Comparison of ENCODE assay signal across 36 cellular contexts in genomic region chr12:130768120-130768519, GRCh38. TPM values are rescaled to one million over a fixed set of nuclear protein-coding genes. Genes with fewer than 3 reads are reported as not detected.
A peak's percentile ranks its signal among the peaks of the same experiment; 100 is the strongest.
DNase-seq lines count a peak whose midpoint lies in the region; ATAC-seq and TF ChIP-seq lines count a peak whose summit lies in the region.
"Had no signal": no experiment of that assay in that cellular context is flagged by ENCODE, and none has a peak within 500 bp of the region (broad histone marks: within the 10 kb centered on the region; RNA-seq: fewer than 3 reads in every experiment).

No MANE protein-coding gene starts in this region.

- no peak overlapping the region for H3K4me2 ChIP-seq in OCI-LY7 (ENCODE audit: low read length)

- no peak for TF ChIP-seq CTCF in RWPE2 (IDR thresholded peaks at IDR 0.05; ENCODE audit: poor library complexity, severe bottlenecking)
- no peak for TF ChIP-seq CTCF in OCI-LY7 (conservative IDR thresholded peaks at IDR 0.05; ENCODE audit: low read length)

- intact Hi-C loops in OCI-LY7 (cut with micrococcal nuclease; ENCODE audit: unreplicated experiment): no loop called here

- H3K27ac ChIP-seq in RWPE2 (ENCODE audit: poor library complexity, severe bottlenecking) (no peak overlapping the region), OCI-LY7 (ENCODE audit: low read depth, low read length, poor library complexity, severe bottlenecking) (no peak overlapping the region)
- H3K27ac ChIP-seq: left lung, Peyer's patch, sigmoid colon, SJCRH30, upper lobe of left lung, WERI-Rb-1 had no signal

- H3K79me2 ChIP-seq in OCI-LY7 (ENCODE audit: insufficient read depth, low read depth, low read length): no peaks in the 10 kb centered on the region

- H3K9me3 Mint-ChIP-seq in activated CD8-positive, alpha-beta memory T cell treated with anti-CD3 and anti-CD28 coated beads, Interleukin-2, amount 10 ng/mL, durations not matched to agents 7 days and 5 days (ENCODE audit: low read depth): no peaks in the 10 kb centered on the region
- H3K9me3 Mint-ChIP-seq: activated CD4-positive, alpha-beta T cell treated with anti-CD3 and anti-CD28 coated beads, Interleukin-2, amount 10 ng/mL, durations not matched to agents 24 days and 14 days; activated naive CD8-positive, alpha-beta T cell treated with anti-CD3 and anti-CD28 coated beads, Interleukin-2, amount 50 U/mL, for 24 hours; effector memory CD8-positive, alpha-beta T cell; nephron progenitor cell had no signal

- H3K27me3 Mint-ChIP-seq in activated CD8-positive, alpha-beta memory T cell treated with anti-CD3 and anti-CD28 coated beads, Interleukin-2, amount 10 ng/mL, durations not matched to agents 7 days and 5 days: peaks cover 26% of the 10 kb centered on the region

- peak; percentile 73 for ATAC-seq in activated CD8-positive, alpha-beta memory T cell treated with anti-CD3 and anti-CD28 coated beads, Interleukin-2, amount 10 ng/mL, durations not matched to agents 7 days and 5 days
- ATAC-seq in GM18868 (IDR thresholded peaks at IDR 0.05; ENCODE audit: unreplicated experiment) (peak; percentile 42), RWPE2 (ENCODE audit: low read depth) (peak; percentile 94), esophagus mucosa (peak; percentile 66)
- ATAC-seq: activated naive CD8-positive, alpha-beta T cell treated with anti-CD3 and anti-CD28 coated beads, Interleukin-2, amount 50 U/mL, for 24 hours; effector memory CD8-positive, alpha-beta T cell; left lung had no signal

- H3K9me2 ChIP-seq in OCI-LY7 (ENCODE audit: insufficient read depth, low read length): no peaks in the 10 kb centered on the region

- no peaks in the 10 kb centered on the region for H3K27me3 ChIP-seq in RWPE2 (ENCODE audit: insufficient read depth, poor library complexity, severe bottlenecking)
- H3K27me3 ChIP-seq in MG63: no peaks in the 10 kb centered on the region
- H3K27me3 ChIP-seq: Peyer's patch, SJCRH30, upper lobe of left lung had no signal

- BruUV-seq in OCI-LY7 (replicated peaks; lab: Mats Ljungman, UMichigan): no TSS peak

- H3K4me1 Mint-ChIP-seq in activated CD8-positive, alpha-beta memory T cell treated with anti-CD3 and anti-CD28 coated beads, Interleukin-2, amount 10 ng/mL, durations not matched to agents 7 days and 5 days: peaks cover 6% of the 10 kb centered on the region
- H3K4me1 Mint-ChIP-seq: activated CD4-positive, alpha-beta T cell treated with anti-CD3 and anti-CD28 coated beads, Interleukin-2, amount 10 ng/mL, durations not matched to agents 24 days and 14 days; activated naive CD8-positive, alpha-beta T cell treated with anti-CD3 and anti-CD28 coated beads, Interleukin-2, amount 50 U/mL, for 24 hours; CD4-positive, CD25-positive, alpha-beta regulatory T cell; nephron progenitor cell had no signal

- H3K4me3 ChIP-seq in RWPE2 (ENCODE audit: severe bottlenecking) (no peak overlapping the region), OCI-LY7 (ENCODE audit: low read depth, low read length, poor library complexity, severe bottlenecking) (no peak overlapping the region), MG63 (no peak overlapping the region)
- H3K4me3 ChIP-seq: left lung, Peyer's patch, sigmoid colon, SJCRH30, upper lobe of left lung had no signal

- peak; percentile 61 for DNase-seq in activated CD8-positive, alpha-beta memory T cell treated with anti-CD3 and anti-CD28 coated beads, Interleukin-2, amount 10 ng/mL, durations not matched to agents 7 days and 5 days
- no peak for DNase-seq in activated CD8-positive, alpha-beta memory T cell treated with anti-CD3 and anti-CD28 coated beads, Interleukin-2, amount 50 U/mL, for 48 hours
- no peak for DNase-seq in RWPE2 (ENCODE audit: low spot score)
- no peak for DNase-seq in OCI-LY7 (ENCODE audit: low spot score)
- no peak for DNase-seq in MG63
- no peak for DNase-seq in NK-92 treated with Interleukin-12 subunit alpha and Interleukin-12 subunit beta, amount 100 ng/mL, for 24 hours (lab: John Stamatoyannopoulos, UW)
- DNase-seq: activated CD4-positive, alpha-beta T cell treated with anti-CD3 and anti-CD28 coated beads, Interleukin-2, amount 10 ng/mL, durations not matched to agents 24 days and 14 days; activated gamma-delta T cell; activated naive CD8-positive, alpha-beta T cell treated with anti-CD3 and anti-CD28 coated beads, Interleukin-2, amount 50 U/mL, for 24 hours; CD4-positive, CD25-positive, alpha-beta regulatory T cell; central memory CD4-positive, alpha-beta T cell; cortex of kidney; effector memory CD8-positive, alpha-beta T cell; KG1; left lung; mesenchymal stem cell; NCI-H1417 treated with DMSO at 0.1 percent for 48 hours; NCI-H2029 treated with DMSO at 0.1 percent for 48 hours; NCI-H2227 treated with DMSO at 0.1 percent for 48 hours; NCI-H526 treated with DMSO at 0.1 percent for 48 hours; nephron progenitor cell; Peyer's patch; SJCRH30; stimulated activated CD4-positive, alpha-beta T cell treated with anti-CD3 and anti-CD28 coated beads, Interleukin-12 subunit alpha, Interleukin-12 subunit beta, amount 100 ng/mL, for 4 hours; stimulated activated CD4-positive, alpha-beta T cell treated with anti-CD3 and anti-CD28 coated beads, Interleukin-2, amount 100 ng/mL, for 48 hours; substantia nigra; SW 1271; T-helper 9 cell; upper lobe of left lung; WERI-Rb-1 had no signal

- no peaks in the 10 kb centered on the region for H3K9me3 ChIP-seq in RWPE2 (ENCODE audit: severe bottlenecking)
- peaks cover 6% of the 10 kb centered on the region for H3K9me3 ChIP-seq in OCI-LY7 (ENCODE audit: low read length)
- H3K9me3 ChIP-seq in MG63: peaks cover 4% of the 10 kb centered on the region; the same call in 1 of the 2 replicates
- H3K9me3 ChIP-seq: Peyer's patch, sigmoid colon, SJCRH30, upper lobe of left lung had no signal

- CTCF ChIA-PET in activated CD8-positive, alpha-beta memory T cell treated with anti-CD3 and anti-CD28 coated beads, Interleukin-2, amount 10 ng/mL, durations not matched to agents 7 days and 5 days (lab: Charles Lee): interaction anchor here (0.6 kb wide), 1 partner anchor 50 kb away, joined by 5 read pairs; no protein-coding TSS in a partner anchor
- CTCF ChIA-PET in OCI-LY7 (lab: Charles Lee; ENCODE audit: unreplicated experiment): no interaction called here

- H2AFZ ChIP-seq in OCI-LY7 (ENCODE audit: low read length): no peak overlapping the region

- H3K27ac Mint-ChIP-seq in activated CD8-positive, alpha-beta memory T cell treated with anti-CD3 and anti-CD28 coated beads, Interleukin-2, amount 10 ng/mL, durations not matched to agents 7 days and 5 days: no peak overlapping the region
- H3K27ac Mint-ChIP-seq: activated CD4-positive, alpha-beta T cell treated with anti-CD3 and anti-CD28 coated beads, Interleukin-2, amount 10 ng/mL, durations not matched to agents 24 days and 14 days; activated naive CD8-positive, alpha-beta T cell treated with anti-CD3 and anti-CD28 coated beads, Interleukin-2, amount 50 U/mL, for 24 hours; CD4-positive, CD25-positive, alpha-beta regulatory T cell; effector memory CD8-positive, alpha-beta T cell; nephron progenitor cell had no signal

- no peaks in the 10 kb centered on the region for H3K36me3 Mint-ChIP-seq in activated CD8-positive, alpha-beta memory T cell treated with anti-CD3 and anti-CD28 coated beads, Interleukin-2, amount 10 ng/mL, durations not matched to agents 7 days and 5 days
- H3K36me3 Mint-ChIP-seq: CD4-positive, CD25-positive, alpha-beta regulatory T cell had no signal

- H3K4me1 ChIP-seq in RWPE2 (ENCODE audit: insufficient read depth, poor library complexity, severe bottlenecking) (peaks cover 9% of the 10 kb centered on the region), OCI-LY7 (ENCODE audit: insufficient read depth, low read length, poor library complexity, severe bottlenecking) (no peaks in the 10 kb centered on the region)
- H3K4me1 ChIP-seq: left lung, Peyer's patch, sigmoid colon, SJCRH30, upper lobe of left lung had no signal

- POLR2A ChIA-PET in OCI-LY7 (lab: Charles Lee): no interaction called here

- H3K4me3 Mint-ChIP-seq in activated CD8-positive, alpha-beta memory T cell treated with anti-CD3 and anti-CD28 coated beads, Interleukin-2, amount 10 ng/mL, durations not matched to agents 7 days and 5 days: no peak overlapping the region
- H3K4me3 Mint-ChIP-seq: activated CD4-positive, alpha-beta T cell treated with anti-CD3 and anti-CD28 coated beads, Interleukin-2, amount 10 ng/mL, durations not matched to agents 24 days and 14 days; activated naive CD8-positive, alpha-beta T cell treated with anti-CD3 and anti-CD28 coated beads, Interleukin-2, amount 50 U/mL, for 24 hours; CD4-positive, CD25-positive, alpha-beta regulatory T cell; effector memory CD8-positive, alpha-beta T cell; nephron progenitor cell had no signal

- H3K36me3 ChIP-seq in RWPE2 (ENCODE audit: low read depth) (no peaks in the 10 kb centered on the region), OCI-LY7 (ENCODE audit: insufficient read depth, low read length) (no peaks in the 10 kb centered on the region), MG63 (no peaks in the 10 kb centered on the region)
- H3K36me3 ChIP-seq: left lung, Peyer's patch, sigmoid colon, SJCRH30, upper lobe of left lung, WERI-Rb-1 had no signal

- no peaks in the 10 kb centered on the region for H4K20me1 ChIP-seq in OCI-LY7 (ENCODE audit: insufficient read depth, low read length)

RNA-seq across cellular contexts. Expression of gene RIMBP2, which starts 52.0 kb away (rescaled TPM):
- not detected for total RNA-seq in activated CD8-positive, alpha-beta memory T cell treated with anti-CD3 and anti-CD28 coated beads, Interleukin-2, amount 10 ng/mL, durations not matched to agents 7 days and 5 days
- total RNA-seq in esophagus mucosa (2.3 TPM), OCI-LY7 (2022) (not detected in 2 replicates)
- total RNA-seq in OCI-LY7 (2014; rRNA removed; shearing (Covaris generic)): not detected in 2 replicates
- total RNA-seq in MG63 (2014; rRNA removed; shearing (Covaris generic); ENCODE audit: low replicate concordance): 0.76 TPM in 1 of 2 replicates, not detected in the other
- total RNA-seq: activated CD4-positive, alpha-beta T cell treated with anti-CD3 and anti-CD28 coated beads, Interleukin-2, amount 10 ng/mL, durations not matched to agents 24 days and 14 days; CD4-positive, CD25-positive, alpha-beta regulatory T cell; fibroblast of villous mesenchyme; osteoblast; pulmonary artery endothelial cell; SJCRH30 had no signal

Comparison
In these comparisons a context has a peak if more than half of its experiments do, and no peak if none do; other contexts are left out.
1. ATAC-seq: peak in every context shown above with its lines; median percentile 94 in RWPE2; 73 in activated CD8-positive, alpha-beta memory T cell treated with anti-CD3 and anti-CD28 coated beads, Interleukin-2, amount 10 ng/mL, durations not matched to agents 7 days and 5 days; 66 in esophagus mucosa; 42 in GM18868.